Comparison of ENCODE assay signal across 11 cellular contexts in genomic region chr1:91582431-91582921, GRCh38.
DNase-seq lines count a peak whose midpoint lies in the region; ATAC-seq, FAIRE-seq and TF ChIP-seq lines count a peak whose summit lies in the region.
"Had no signal": no experiment of that assay in that cellular context is flagged by ENCODE, and none has a peak within 500 bp of the region (broad histone marks: within the 10 kb centered on the region; RNA-seq: fewer than 3 reads in every experiment).

No MANE protein-coding gene starts in this region.

- CTCF ChIA-PET in HepG2 (lab: Yijun Ruan, JAX; ENCODE audit: low intra/inter-chr PET ratio, low total read pairs): no interaction called here

- H3K27me3 ChIP-seq in esophagus muscularis mucosa (no peaks in the 10 kb centered on the region), sigmoid colon (no peaks in the 10 kb centered on the region), HepG2 (ENCODE audit: control insufficient read depth in 1 of 2, insufficient read depth in 2 of 2, low read length in 2 of 2) (no peaks in the 10 kb centered on the region)

- peak; percentile 5 for FAIRE-seq in RCC 7860 (lab: Jason Lieb, UNC)
- FAIRE-seq in HepG2 (lab: Jason Lieb, UNC): no peak
- FAIRE-seq: TTC549 had no signal

- TF ChIP-seq EP300 in esophagus muscularis mucosa (IDR thresholded peaks at IDR 0.05) (no peak), sigmoid colon (IDR thresholded peaks at IDR 0.05) (peak in 1 of 4 donors; percentile 14), HepG2 (IDR thresholded peaks at IDR 0.05; ENCODE audit: low read depth in 2 of 2, low read length in 2 of 2) (no peak), HepG2 (CRISPR knock-in tag; IDR thresholded peaks at IDR 0.05; ENCODE audit: borderline replicate concordance) (no peak)

- H3K4me3 ChIP-seq in esophagus muscularis mucosa: no peak overlapping the region
- H3K4me3 ChIP-seq in sigmoid colon: no peak overlapping the region
- no peak overlapping the region for H3K4me3 ChIP-seq in HepG2 (replicated peaks in 1 of 3; ENCODE audit: insufficient read depth in 1 of 3, low read depth in 2 of 3, low read length in 3 of 3)

- no peak overlapping the region for H3K4me2 ChIP-seq in HepG2 (ENCODE audit: low read depth, low read length)

- H2AFZ ChIP-seq in HepG2 (ENCODE audit: low read length): no peak overlapping the region

- H3K9me3 ChIP-seq in esophagus muscularis mucosa: no peaks in the 10 kb centered on the region
- no peaks in the 10 kb centered on the region for H3K9me3 ChIP-seq in sigmoid colon
- no peaks in the 10 kb centered on the region for H3K9me3 ChIP-seq in HepG2 (ENCODE audit: low read length)

- in situ Hi-C loops in HepG2 (cut with HindIII; ENCODE audit: extremely low pct_ligation_motif_present, low pct_unique_long_range_greater_than_20kb): no loop called here

- H3K36me3 ChIP-seq in esophagus muscularis mucosa (no peaks in the 10 kb centered on the region), sigmoid colon (no peaks in the 10 kb centered on the region), HepG2 (replicated peaks in 1 of 2; ENCODE audit: control insufficient read depth in 1 of 2, insufficient read depth in 2 of 2, low read length in 2 of 2) (no peaks in the 10 kb centered on the region)

- POLR2A ChIA-PET in HepG2 (lab: Yijun Ruan, JAX): no interaction called here

- no peak overlapping the region for H3K9ac ChIP-seq in HepG2 (ENCODE audit: insufficient read depth, low read depth, low read length)

- H4K20me1 ChIP-seq in HepG2 (ENCODE audit: insufficient read depth, low read length): no peaks in the 10 kb centered on the region

- DNase-seq in GM04503 (ENCODE audit: low read depth) (peak; percentile 94), RCC 7860 (ENCODE audit: low spot score) (peak; percentile 76), esophagus muscularis mucosa (ENCODE audit: extremely low spot score) (peak; percentile 90), sigmoid colon (peak; percentile 77), HepG2 (ENCODE audit: low spot score) (no peak), SKM-1 (lab: John Stamatoyannopoulos, UW; ENCODE audit: unreplicated experiment) (no peak), NCI-H1105 (lab: John Stamatoyannopoulos, UW) (no peak)
- DNase-seq: GOT3, NCI-H1048 had no signal

- TF ChIP-seq RAD21 in HepG2 (CRISPR knock-in tag; IDR thresholded peaks at IDR 0.05): no peak

- H3K27ac ChIP-seq in esophagus muscularis mucosa (replicated peaks in 1 of 4): peak overlapping the region; percentile 60 to 80 (median 68)
- peak overlapping the region; percentile 69 to 77 (median 71) for H3K27ac ChIP-seq in sigmoid colon
- no peak overlapping the region for H3K27ac ChIP-seq in HepG2 (ENCODE audit: extremely low read length, insufficient read depth, low read length)

- H3K79me2 ChIP-seq in HepG2 (ENCODE audit: insufficient read depth, low read length): no peaks in the 10 kb centered on the region

- no TSS peak for BruUV-seq in HepG2 (replicated peaks; lab: Mats Ljungman, UMichigan)

- WGBS in esophagus muscularis mucosa: 38% methylated on average over 4 of the region's 4 CpGs
- WGBS in sigmoid colon, 2 donors: 41 to 63% methylated on average over 4 of the region's 4 CpGs
- WGBS in HepG2 (ENCODE audit: low lambda C conversion rate): 27% methylated on average over 4 of the region's 4 CpGs

- TF ChIP-seq POLR2A in esophagus muscularis mucosa (IDR thresholded peaks at IDR 0.05; ENCODE audit: low read depth) (no peak), sigmoid colon (IDR thresholded peaks at IDR 0.05) (no peak), HepG2 (IDR thresholded peaks at IDR 0.05; ENCODE audit: insufficient read depth in 1 of 2, low read depth in 2 of 2, low read length in 2 of 2) (no peak)

- TF ChIP-seq CTCF in esophagus muscularis mucosa (IDR thresholded peaks at IDR 0.05): no peak
- no peak for TF ChIP-seq CTCF in sigmoid colon (IDR thresholded peaks at IDR 0.05)
- no peak for TF ChIP-seq CTCF in HepG2 (CRISPR knock-in tag; IDR thresholded peaks at IDR 0.05)

- intact Hi-C loops in esophagus muscularis mucosa (cut with DNase I) (no loop called here), sigmoid colon (cut with DNase I) (no loop called here), HepG2 (cut with micrococcal nuclease; ENCODE audit: unreplicated experiment) (no loop called here)

- peaks cover 34 to 60% (median 55%) of the 10 kb centered on the region in 4 donors for H3K4me1 ChIP-seq in esophagus muscularis mucosa
- H3K4me1 ChIP-seq in sigmoid colon: peaks cover 0 to 78% (median 60%) of the 10 kb centered on the region in 4 donors
- 0 out of 2 replicates have a peak, but pooled peaks cover 8% of the 10 kb centered on the region for H3K4me1 ChIP-seq in HepG2 (ENCODE audit: insufficient read depth, low read length)

- ATAC-seq in HepG2 (no peak), HG03469 (IDR thresholded peaks at IDR 0.05; ENCODE audit: unreplicated experiment) (no peak)

TF ChIP-seq in HepG2, 621 proteins besides CTCF, POLR2A, EP300 and RAD21:
- TF ChIP-seq, protein P1, sequence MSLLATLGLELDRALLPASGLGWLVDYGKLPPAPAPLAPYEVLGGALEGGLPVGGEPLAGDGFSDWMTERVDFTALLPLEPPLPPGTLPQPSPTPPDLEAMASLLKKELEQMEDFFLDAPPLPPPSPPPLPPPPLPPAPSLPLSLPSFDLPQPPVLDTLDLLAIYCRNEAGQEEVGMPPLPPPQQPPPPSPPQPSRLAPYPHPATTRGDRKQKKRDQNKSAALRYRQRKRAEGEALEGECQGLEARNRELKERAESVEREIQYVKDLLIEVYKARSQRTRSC (CRISPR knock-in tag; IDR thresholded peaks at IDR 0.05; ENCODE audit: low read depth): no peak
- TF ChIP-seq ZNF367 (CRISPR knock-in tag; IDR thresholded peaks at IDR 0.05; ENCODE audit: borderline replicate concordance) (no peak), ZNF615 (CRISPR knock-in tag; IDR thresholded peaks at IDR 0.05; ENCODE audit: borderline replicate concordance) (no peak), ZNF230 (CRISPR knock-in tag; IDR thresholded peaks at IDR 0.05) (no peak), ZNF619 (CRISPR knock-in tag; IDR thresholded peaks at IDR 0.05) (no peak), ZUFSP (CRISPR knock-in tag; IDR thresholded peaks at IDR 0.05; ENCODE audit: borderline replicate concordance) (no peak), CREB1 (IDR thresholded peaks at IDR 0.05) (no peak), CREB1 (CRISPR knock-in tag; IDR thresholded peaks at IDR 0.05) (no peak), ZBTB46 (CRISPR knock-in tag; IDR thresholded peaks at IDR 0.05; ENCODE audit: borderline replicate concordance) (no peak)

Comparison
In these comparisons a context has a peak if more than half of its experiments do, and no peak if none do; other contexts are left out.
1. DNase-seq: peak in GM04503 (single experiment), RCC 7860 (single experiment), esophagus muscularis mucosa (single experiment) and sigmoid colon (single experiment); none in HepG2 (single experiment), SKM-1 (single experiment) and NCI-H1105 (single experiment).